1 cellular context compared by ENCODE assay signal in the genomic region with DNA sequence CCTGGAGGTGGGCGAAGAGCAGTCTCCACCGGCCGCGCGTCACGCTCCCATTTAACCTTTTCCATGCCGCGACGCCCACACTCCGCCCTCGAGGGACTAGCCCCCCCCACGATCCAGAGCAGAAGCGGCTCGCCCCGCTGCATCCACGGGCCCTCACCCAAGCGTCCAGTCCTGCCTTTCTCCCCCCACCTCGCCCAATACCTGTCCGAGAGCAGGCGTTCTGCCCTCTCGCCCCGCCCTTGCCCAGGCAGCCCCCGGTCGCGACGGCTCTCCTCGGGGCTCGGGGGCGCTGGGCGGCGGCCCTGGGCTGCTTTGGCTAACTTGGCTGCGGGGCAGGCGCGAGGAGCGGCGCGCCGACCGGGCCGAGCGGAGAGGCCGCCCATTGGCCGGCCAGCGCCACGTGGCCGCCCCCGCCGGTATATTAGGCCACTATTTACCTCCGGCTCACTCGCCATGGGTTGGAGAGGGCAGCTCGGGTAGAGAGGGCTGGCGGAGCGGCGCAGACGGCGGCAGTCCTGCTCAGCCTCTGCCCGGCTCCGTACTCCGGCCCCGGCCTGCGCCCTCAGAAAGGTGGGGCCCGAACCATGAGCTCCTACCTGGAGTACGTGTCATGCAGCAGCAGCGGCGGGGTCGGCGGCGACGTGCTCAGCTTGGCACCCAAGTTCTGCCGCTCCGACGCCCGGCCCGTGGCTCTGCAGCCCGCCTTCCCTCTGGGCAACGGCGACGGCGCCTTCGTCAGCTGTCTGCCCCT.
A peak's percentile ranks its signal among the peaks of the same experiment; 100 is the strongest.
TF ChIP-seq lines count a peak whose summit lies in the region.

A gene (plus strand): TSS at position 451 of the 751 bp plus-strand sequence. CDS start 134 bp downstream, at position 585.

TF ChIP-seq in HepG2, 621 proteins besides CTCF, POLR2A, EP300 and RAD21 (continued from another document):
- TF ChIP-seq, protein P1, sequence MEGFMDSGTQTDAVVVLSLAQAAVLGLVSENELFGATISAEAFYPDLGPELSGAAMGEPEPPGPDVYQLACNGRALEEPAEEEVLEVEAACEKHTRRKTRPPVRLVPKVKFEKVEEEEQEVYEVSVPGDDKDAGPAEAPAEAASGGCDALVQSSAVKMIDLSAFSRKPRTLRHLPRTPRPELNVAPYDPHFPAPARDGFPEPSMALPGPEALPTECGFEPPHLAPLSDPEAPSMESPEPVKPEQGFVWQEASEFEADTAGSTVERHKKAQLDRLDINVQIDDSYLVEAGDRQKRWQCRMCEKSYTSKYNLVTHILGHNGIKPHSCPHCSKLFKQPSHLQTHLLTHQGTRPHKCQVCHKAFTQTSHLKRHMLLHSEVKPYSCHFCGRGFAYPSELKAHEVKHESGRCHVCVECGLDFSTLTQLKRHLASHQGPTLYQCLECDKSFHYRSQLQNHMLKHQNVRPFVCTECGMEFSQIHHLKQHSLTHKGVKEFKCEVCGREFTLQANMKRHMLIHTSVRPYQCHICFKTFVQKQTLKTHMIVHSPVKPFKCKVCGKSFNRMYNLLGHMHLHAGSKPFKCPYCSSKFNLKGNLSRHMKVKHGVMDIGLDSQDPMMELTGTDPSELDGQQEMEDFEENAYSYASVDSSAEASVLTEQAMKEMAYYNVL (CRISPR knock-in tag; IDR thresholded peaks at IDR 0.05; ENCODE audit: borderline replicate concordance), result peak; percentile 77; the same call in 1 of the 2 replicates
- TF ChIP-seq NFKBIZ (CRISPR knock-in tag; IDR thresholded peaks at IDR 0.05) (no peak), RNF2 (conservative IDR thresholded peaks at IDR 0.05; ENCODE audit: low read depth) (peak; percentile 73; the same call in 1 of the 2 replicates), GATAD1 (CRISPR knock-in tag; IDR thresholded peaks at IDR 0.05) (no peak)
